Comparison of ENCODE assay signal across 17 cellular contexts in the genomic region with DNA sequence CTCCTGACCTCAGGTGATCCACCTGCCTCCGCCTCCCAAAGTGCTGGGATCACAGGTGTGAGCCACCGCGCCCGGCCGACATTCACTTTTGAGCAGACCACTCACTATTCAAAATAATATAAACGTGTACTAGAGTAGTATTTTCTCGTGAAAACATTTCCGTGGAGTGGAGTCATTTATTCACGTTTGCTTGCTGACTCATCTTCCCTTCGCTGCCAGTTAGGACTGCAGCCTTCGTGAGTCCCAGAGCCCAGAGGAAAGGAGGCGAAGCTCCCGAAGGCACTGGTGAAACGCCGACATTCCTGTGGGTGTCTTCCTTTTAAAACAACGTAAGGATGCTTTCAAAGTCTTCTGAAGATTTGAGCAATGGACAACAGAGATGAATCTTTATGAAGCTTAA. TPM values are rescaled to one million over a fixed set of nuclear protein-coding genes. Genes with fewer than 3 reads are reported as not detected.
DNase-seq lines count a peak whose midpoint lies in the region; ATAC-seq and TF ChIP-seq lines count a peak whose summit lies in the region.
"Had no signal": no experiment of that assay in that cellular context is flagged by ENCODE, and none has a peak within 500 bp of the region (broad histone marks: within the 10 kb centered on the region; RNA-seq: fewer than 3 reads in every experiment).

No MANE protein-coding gene starts in this region.

- peak; percentile 82 for DNase-seq in AG09309 (ENCODE audit: low read depth)
- peak; percentile 68 for DNase-seq in M059J (ENCODE audit: low read depth)
- DNase-seq in dermis blood vessel endothelial cell, result peak; percentile 20
- peak; percentile 56 for DNase-seq in non-pigmented ciliary epithelial cell (ENCODE audit: low read depth)
- DNase-seq in HuH-7 (ENCODE audit: low spot score), result no peak
- DNase-seq: activated CD4-positive, alpha-beta T cell treated with anti-CD3 and anti-CD28 coated beads, Interleukin-2, amount 50 U/mL, for 48 hours; C1 segment of cervical spinal cord; NCI-H1105 treated with DMSO at 0.1 percent for 48 hours; NCI-H2227 treated with DMSO at 0.1 percent for 48 hours; SJCRH30; stimulated activated naive B cell treated with anti-CD40 and anti-IgM and Interleukin-4, amounts not matched to agents 10 μg/mL and 1 μg/mL and 100 μg/mL, for 72 hours had no signal

- ATAC-seq in GM19035 (IDR thresholded peaks at IDR 0.05; ENCODE audit: unreplicated experiment), result no peak
- no peak for ATAC-seq in HG03565 (IDR thresholded peaks at IDR 0.05; ENCODE audit: unreplicated experiment)
- no peak for ATAC-seq in HG03378 (IDR thresholded peaks at IDR 0.05; ENCODE audit: unreplicated experiment)
- ATAC-seq: esophagus mucosa; HCT116; K562; stimulated activated naive B cell treated with anti-CD40 and anti-IgM and Interleukin-4, amounts not matched to agents 10 μg/mL and 1 μg/mL and 100 μg/mL, for 72 hours had no signal

- no peak for TF ChIP-seq CTCF in AG09309 (IDR thresholded peaks at IDR 0.05; ENCODE audit: control insufficient read depth, insufficient read depth, low read depth, low read length, missing control alignments)

- H3K4me3 ChIP-seq in AG09309 (ENCODE audit: control insufficient read depth, low read depth, low read length), result no peak overlapping the region
- H3K4me3 ChIP-seq: K562, SJCRH30 had no signal

RNA-seq across cellular contexts. Expression of a gene that starts 10.9 kb away (rescaled TPM):
- total RNA-seq in M059J (2014; rRNA removed; shearing (Covaris generic)), result 13.0 and 15.3 TPM in 2 replicates
- total RNA-seq in dermis blood vessel endothelial cell, result 24.1 and 32.8 TPM in 2 replicates
